8 cellular contexts compared by ENCODE assay signal in the genomic region with DNA sequence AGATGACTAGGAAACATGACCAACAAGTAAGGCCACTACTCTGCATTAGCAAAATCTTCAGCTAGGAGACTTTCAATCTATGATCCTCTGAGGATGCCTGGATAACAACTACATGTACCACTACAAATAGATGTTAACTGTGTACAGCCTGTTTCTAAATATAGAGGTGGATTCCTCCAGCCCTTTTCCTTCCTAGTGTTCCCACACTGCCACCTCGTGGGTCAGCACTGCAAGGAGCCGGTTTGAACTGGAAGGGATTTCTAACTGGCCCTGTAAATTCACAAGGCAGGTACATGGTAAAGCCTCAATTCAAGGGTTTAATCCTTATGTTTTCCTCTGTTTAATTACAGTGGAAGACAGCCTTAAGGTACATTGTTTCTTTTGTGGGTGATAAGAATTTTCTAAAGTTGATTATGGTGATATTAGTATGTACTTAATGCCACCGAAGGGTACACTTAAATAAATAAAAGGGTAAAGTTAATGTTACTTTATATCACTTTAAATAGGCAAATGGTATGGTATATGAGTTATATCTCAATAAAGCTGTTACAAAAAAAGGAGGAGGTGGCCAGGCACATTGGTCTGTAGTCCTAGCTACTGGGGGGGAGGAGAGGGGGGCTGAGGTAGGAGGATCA. TPM values are rescaled to one million over a fixed set of nuclear protein-coding genes. Genes with fewer than 3 reads are reported as not detected.
DNase-seq lines count a peak whose midpoint lies in the region; ATAC-seq, FAIRE-seq and TF ChIP-seq lines count a peak whose summit lies in the region.

No MANE protein-coding gene starts in this region.

- DNase-seq in Caco-2 (peak; percentile 70 to 73), HCEC 1CT (peak; percentile 75), NCI-H2196 treated with DMSO at 0.1 percent for 48 hours (lab: John Stamatoyannopoulos, UW; ENCODE audit: unreplicated experiment) (peak; percentile 6), fibroblast of gingiva (ENCODE audit: low read depth) (peak; percentile 61), urothelium cell line (ENCODE audit: low spot score) (peak; percentile 70)
- peak; percentile 71 for DNase-seq in activated CD4-positive, alpha-beta T cell treated with anti-CD3 and anti-CD28 coated beads for 48 hours

- BruUV-seq in Caco-2 (replicated peaks; lab: Mats Ljungman, UMichigan) = no TSS peak

- TF ChIP-seq CTCF in Caco-2 (IDR thresholded peaks at IDR 0.05; ENCODE audit: insufficient read depth in 1 of 2, low read depth in 1 of 2, low read length in 1 of 2, severe bottlenecking in 1 of 2, unreplicated experiment in 1 of 2) (peak; percentile 51 to 86), nephron (IDR thresholded peaks at IDR 0.05; ENCODE audit: unreplicated experiment in 3 of 3) (peak; percentile 85 to 86 (median 86))

- H3K9me3 Mint-ChIP-seq in Caco-2 (ENCODE audit: unreplicated experiment) (no peaks in the 10 kb centered on the region), nephron (no peaks in the 10 kb centered on the region)

- H3K4me3 Mint-ChIP-seq in Caco-2 (ENCODE audit: unreplicated experiment) = no peak overlapping the region
- no peak overlapping the region for H3K4me3 Mint-ChIP-seq in nephron

- no peak overlapping the region for H3K4me3 ChIP-seq in Caco-2 (ENCODE audit: low read depth, low read length)

- H3K27ac Mint-ChIP-seq in Caco-2 (ENCODE audit: unreplicated experiment) (peak overlapping the region; percentile 46), nephron (peak overlapping the region in 2 of 3 experiments; percentile 2 to 71)

- no peaks in the 10 kb centered on the region for H3K4me1 ChIP-seq in Caco-2

- no peaks in the 10 kb centered on the region for H3K27me3 Mint-ChIP-seq in Caco-2 (ENCODE audit: insufficient read depth, unreplicated experiment)
- H3K27me3 Mint-ChIP-seq in nephron (ENCODE audit: low read depth) = no peaks in the 10 kb centered on the region

- H3K9me3 ChIP-seq in Caco-2 = no peaks in the 10 kb centered on the region

- CTCF ChIA-PET in Caco-2 (lab: Charles Lee) = no interaction called here

- POLR2A ChIA-PET in Caco-2 (lab: Charles Lee) = no interaction called here

- H3K36me3 Mint-ChIP-seq in Caco-2 (ENCODE audit: insufficient read depth, unreplicated experiment) (no peaks in the 10 kb centered on the region), nephron (ENCODE audit: low read depth) (no peaks in the 10 kb centered on the region)

- ATAC-seq in HG03521 (IDR thresholded peaks at IDR 0.05; ENCODE audit: unreplicated experiment) = no peak

- intact Hi-C loops in Caco-2 (cut with micrococcal nuclease; ENCODE audit: unreplicated experiment) = loop anchor here (1.0 kb wide), 2 partner anchors 41 to 480 kb away; no protein-coding TSS in a partner anchor

- FAIRE-seq in urothelium cell line (lab: Jason Lieb, UNC) = no peak

- H3K27me3 ChIP-seq in Caco-2 (replicated peaks; ENCODE audit: control insufficient read depth, insufficient read depth, low read length) = no peaks in the 10 kb centered on the region

- H3K36me3 ChIP-seq in Caco-2 (ENCODE audit: control insufficient read depth, insufficient read depth, low read length) = no peaks in the 10 kb centered on the region

- H3K4me1 Mint-ChIP-seq in Caco-2 (ENCODE audit: low read depth, unreplicated experiment) = no peaks in the 10 kb centered on the region
- H3K4me1 Mint-ChIP-seq in nephron = peaks cover 6% of the 10 kb centered on the region

RNA-seq across cellular contexts. Expression of gene SMYD3, which starts 14.4 kb away (rescaled TPM):
- total RNA-seq in Caco-2 (2022) = 33.0 and 37.7 TPM in 2 replicates

Comparison
In these comparisons a context has a peak if more than half of its experiments do, and no peak if none do; other contexts are left out.
1. DNase-seq: peak in every context shown above with its lines; median percentile 75 in HCEC 1CT; 72 in Caco-2; 71 in activated CD4-positive, alpha-beta T cell treated with anti-CD3 and anti-CD28 coated beads for 48 hours; 70 in urothelium cell line; 61 in fibroblast of gingiva; 6 in NCI-H2196 treated with DMSO at 0.1 percent for 48 hours.